14 cellular contexts compared by ENCODE assay signal in genomic region chr5:34609951-34610431, GRCh38. TPM values are rescaled to one million over a fixed set of nuclear protein-coding genes. Genes with fewer than 3 reads are reported as not detected.
DNase-seq lines count a peak whose midpoint lies in the region; ATAC-seq and TF ChIP-seq lines count a peak whose summit lies in the region.
"Had no signal": no experiment of that assay in that cellular context is flagged by ENCODE, and none has a peak within 500 bp of the region (broad histone marks: within the 10 kb centered on the region; RNA-seq: fewer than 3 reads in every experiment).

No MANE protein-coding gene starts in this region.

- peak overlapping the region; percentile 74 for H2BK15ac ChIP-seq in IMR-90 (ENCODE audit: low read depth, low read length)

- peak; percentile 50 for DNase-seq in IMR-90
- DNase-seq in astrocyte of the cerebellum (ENCODE audit: low read depth), result peak; percentile 41
- DNase-seq in kidney glomerular epithelial cell (lab: John Stamatoyannopoulos, UW), result peak; percentile 42
- DNase-seq in upper lobe of right lung, result no peak
- DNase-seq in SHP77 treated with DMSO at 0.1 percent for 48 hours (lab: John Stamatoyannopoulos, UW), result no peak
- no peak for DNase-seq in CD8-positive, alpha-beta T cell
- DNase-seq: activated CD4-positive, alpha-beta T cell treated with anti-CD3 and anti-CD28 coated beads for 1 hour; Caco-2; esophagus squamous epithelium; H7; NCI-H187; NCI-H82; testis had no signal

- H3K4me1 Mint-ChIP-seq in CD8-positive, alpha-beta T cell (ENCODE audit: low read depth), result no peaks in the 10 kb centered on the region

- no peaks in the 10 kb centered on the region for H3K27me3 ChIP-seq in IMR-90 (ENCODE audit: control insufficient read depth, insufficient read depth, low read length)
- H3K27me3 ChIP-seq in upper lobe of right lung, result no peaks in the 10 kb centered on the region
- no peaks in the 10 kb centered on the region for H3K27me3 ChIP-seq in CD8-positive, alpha-beta T cell (ENCODE audit: insufficient read depth, low read length)
- H3K27me3 ChIP-seq: esophagus squamous epithelium, testis had no signal

- H3K4me3 ChIP-seq in IMR-90 (ENCODE audit: insufficient read depth, low read depth, low read length) (no peak overlapping the region), astrocyte of the cerebellum (ENCODE audit: low read depth, low read length) (no peak overlapping the region), upper lobe of right lung (no peak overlapping the region)
- H3K4me3 ChIP-seq in CD8-positive, alpha-beta T cell (ENCODE audit: low read depth, low read length), result no peak overlapping the region
- H3K4me3 ChIP-seq: esophagus squamous epithelium, testis had no signal

- CTCF ChIA-PET in IMR-90 (lab: Yijun Ruan, JAX), result interaction anchor here (1.3 kb wide), 1 partner anchor 42 kb away, joined by 5 read pairs; no protein-coding TSS in a partner anchor
- CTCF ChIA-PET in CD8-positive, alpha-beta T cell (lab: Charles Lee), result no interaction called here

- H3K9ac ChIP-seq in IMR-90 (ENCODE audit: low read depth, low read length), result no peak overlapping the region

- H3K14ac ChIP-seq in IMR-90 (replicated peaks; ENCODE audit: low read depth, low read length), result peak overlapping the region; percentile 93

- no peaks in the 10 kb centered on the region for H4K20me1 ChIP-seq in IMR-90 (ENCODE audit: insufficient read depth, low read length)

- in situ Hi-C loops in IMR-90 (cut with MboI; ENCODE audit: low sequenced_read_pairs), result no loop called here
- in situ Hi-C loops in astrocyte of the cerebellum (cut with HindIII; ENCODE audit: low sequenced_read_pairs), result no loop called here

- intact Hi-C loops in IMR-90 (cut with micrococcal nuclease) (loop anchor here (1.0 to 5.0 kb wide), 2 partner anchors 45 to 88 kb away; no protein-coding TSS in a partner anchor), upper lobe of right lung (cut with DNase I) (no loop called here)
- intact Hi-C loops in CD8-positive, alpha-beta T cell (cut with DNase I, micrococcal nuclease), result no loop called here

- H3K23ac ChIP-seq in IMR-90 (ENCODE audit: low read depth, low read length), result peak overlapping the region; percentile 91; the same call in 1 of the 2 replicates

- WGBS in IMR-90 (ENCODE audit: extremely low coverage in 2 of 2, insufficient read length in 1 of 2), 2 experiments, result 67% methylated on average over 1 of the region's 6 CpGs; no CpG with 5 or more reads in 1 of the 2 experiments

- no peaks in the 10 kb centered on the region for H3K9me3 ChIP-seq in IMR-90 (ENCODE audit: control insufficient read depth, insufficient read depth, low read length)
- H3K9me3 ChIP-seq in upper lobe of right lung, result no peaks in the 10 kb centered on the region
- H3K9me3 ChIP-seq in CD8-positive, alpha-beta T cell (ENCODE audit: low read length), result no peaks in the 10 kb centered on the region
- H3K9me3 ChIP-seq: Caco-2, esophagus squamous epithelium, testis had no signal

- peak overlapping the region; percentile 86 for H4K5ac ChIP-seq in IMR-90 (ENCODE audit: low read depth, low read length)

- no peaks in the 10 kb centered on the region for H3K9me3 Mint-ChIP-seq in CD8-positive, alpha-beta T cell

- peak overlapping the region; percentile 98 for H2BK5ac ChIP-seq in IMR-90 (ENCODE audit: low read depth, low read length, poor library complexity, severe bottlenecking)

- H4K8ac ChIP-seq in IMR-90 (ENCODE audit: low read depth in 2 of 2, low read length in 2 of 2), result peak overlapping the region; percentile 50 to 96

- TF ChIP-seq RAD21 in IMR-90 (IDR thresholded peaks at IDR 0.05; ENCODE audit: low read length), result no peak

- no peaks in the 10 kb centered on the region for H3K36me3 ChIP-seq in IMR-90 (ENCODE audit: control insufficient read depth, insufficient read depth, low read length)
- no peaks in the 10 kb centered on the region for H3K36me3 ChIP-seq in upper lobe of right lung
- no peaks in the 10 kb centered on the region for H3K36me3 ChIP-seq in CD8-positive, alpha-beta T cell (ENCODE audit: insufficient read depth, low read length)
- H3K36me3 ChIP-seq: esophagus squamous epithelium had no signal

- H3K27ac ChIP-seq in IMR-90 (ENCODE audit: insufficient read depth, low read length), result peak overlapping the region; percentile 97
- peak overlapping the region; percentile 28 for H3K27ac ChIP-seq in upper lobe of right lung
- H3K27ac ChIP-seq in CD8-positive, alpha-beta T cell (ENCODE audit: low read depth, low read length), result no peak overlapping the region
- H3K27ac ChIP-seq: testis had no signal

- no TSS peak for BruUV-seq in IMR-90 (replicated peaks; lab: Mats Ljungman, UMichigan)

- POLR2A ChIA-PET in IMR-90 (lab: Charles Lee; ENCODE audit: unreplicated experiment), result no interaction called here
- POLR2A ChIA-PET in CD8-positive, alpha-beta T cell (lab: Charles Lee), result no interaction called here

- peaks cover 13% of the 10 kb centered on the region for H3K9me1 ChIP-seq in IMR-90 (ENCODE audit: insufficient read depth, low read length)

- TF ChIP-seq CTCF in IMR-90 (conservative IDR thresholded peaks at IDR 0.05; ENCODE audit: low read depth, low read length) (no peak), astrocyte of the cerebellum (IDR thresholded peaks at IDR 0.05; ENCODE audit: low read depth, low read length, missing control alignments) (no peak), upper lobe of right lung (IDR thresholded peaks at IDR 0.05) (no peak)
- TF ChIP-seq CTCF in CD8-positive, alpha-beta T cell (IDR thresholded peaks at IDR 0.05), result no peak

- H3K56ac ChIP-seq in IMR-90 (ENCODE audit: extremely low read depth, insufficient read depth, low read length), result peak overlapping the region; percentile 81

- no peak overlapping the region for H3K4me2 ChIP-seq in IMR-90 (ENCODE audit: low read depth, low read length)

- peaks cover 0 to 14% of the 10 kb centered on the region in 2 experiments; a peak in 2 of 4 replicates for H3K79me1 ChIP-seq in IMR-90 (ENCODE audit: low read depth in 1 of 2, low read length in 2 of 2)

- H4K91ac ChIP-seq in IMR-90 (ENCODE audit: insufficient read depth, low read depth, low read length), result peak overlapping the region; percentile 92

- H3K36me3 Mint-ChIP-seq in CD8-positive, alpha-beta T cell, result no peaks in the 10 kb centered on the region

- peaks cover 3% of the 10 kb centered on the region for H3K27me3 Mint-ChIP-seq in CD8-positive, alpha-beta T cell (ENCODE audit: low read depth)

- H3K27ac Mint-ChIP-seq in CD8-positive, alpha-beta T cell, result no peak overlapping the region

- dilution Hi-C loops in IMR-90 (cut with HindIII; ENCODE audit: low sequenced_read_pairs, unreplicated experiment), result no loop called here

- H3K18ac ChIP-seq in IMR-90 (ENCODE audit: low read depth, low read length), result peak overlapping the region; percentile 88

- peak overlapping the region; percentile 60 for H2AFZ ChIP-seq in IMR-90 (replicated peaks; ENCODE audit: low read length, poor library complexity)

- peaks cover 10% of the 10 kb centered on the region for H3K4me1 ChIP-seq in IMR-90 (ENCODE audit: control insufficient read depth, insufficient read depth, low read length)
- H3K4me1 ChIP-seq in upper lobe of right lung, result peaks cover 16% of the 10 kb centered on the region
- H3K4me1 ChIP-seq in CD8-positive, alpha-beta T cell (ENCODE audit: insufficient read depth, low read length), result no peaks in the 10 kb centered on the region
- H3K4me1 ChIP-seq: Caco-2, testis had no signal

- peak overlapping the region; percentile 97 for H2BK20ac ChIP-seq in IMR-90 (ENCODE audit: low read depth, low read length)

- peak overlapping the region; percentile 97 for H3K4ac ChIP-seq in IMR-90 (ENCODE audit: low read depth, low read length)

- peak; percentile 9; the same call in 1 of the 2 replicates for ATAC-seq in IMR-90 (ENCODE audit: low read depth)
- ATAC-seq in upper lobe of right lung, result no peak
- ATAC-seq in HG03196 (IDR thresholded peaks at IDR 0.05; ENCODE audit: unreplicated experiment), result no peak
- ATAC-seq in CD8-positive, alpha-beta T cell, result no peak

- H2AK9ac ChIP-seq in IMR-90 (replicated peaks; ENCODE audit: low read depth, low read length, poor library complexity), result peak overlapping the region; percentile 85

- peak overlapping the region; percentile 87 for H2AK5ac ChIP-seq in IMR-90 (ENCODE audit: low read depth, low read length)

- TF ChIP-seq POLR2A in IMR-90 (IDR thresholded peaks at IDR 0.05; ENCODE audit: low read depth, low read length), result no peak

- H2BK120ac ChIP-seq in IMR-90 (ENCODE audit: low read depth, low read length), result peak overlapping the region; percentile 95

- H3K4me3 Mint-ChIP-seq in CD8-positive, alpha-beta T cell, result no peak overlapping the region

TF ChIP-seq in IMR-90, 13 proteins besides CTCF, POLR2A, EP300 and RAD21:
- no peak for TF ChIP-seq USF2 (IDR thresholded peaks at IDR 0.05; ENCODE audit: low read depth, low read length)
- no peak for TF ChIP-seq MAFK (IDR thresholded peaks at IDR 0.05; ENCODE audit: low read depth, low read length)
- TF ChIP-seq FOS (IDR thresholded peaks at IDR 0.05; ENCODE audit: low read depth, low read length), result no peak
- no peak for TF ChIP-seq MXI1 (IDR thresholded peaks at IDR 0.05; ENCODE audit: borderline replicate concordance, low read depth, low read length)
- TF ChIP-seq RCOR1 (IDR thresholded peaks at IDR 0.05; ENCODE audit: insufficient replicate concordance, low read length), result no peak

RNA-seq across cellular contexts. Expression of gene RAI14, which starts 46.1 kb away (rescaled TPM):
- 267 and 361 TPM in 2 replicates for total RNA-seq in IMR-90 (2012; rRNA removed)
- 191 and 221 TPM in 2 replicates for polyA plus RNA-seq in IMR-90 (2012; rRNA removed)
- polyA plus RNA-seq in IMR-90 (2012; cell fraction: cytosol; rRNA removed), result 68.3 and 80.0 TPM in 2 replicates
- polyA plus RNA-seq in IMR-90 (2012; cell fraction: nucleus; rRNA removed; ENCODE audit: low replicate concordance), result 60.2 and 146 TPM in 2 replicates
- 79.6 TPM for total RNA-seq in upper lobe of right lung
- not detected for total RNA-seq in CD8-positive, alpha-beta T cell

Comparison
In these comparisons a context has a peak if more than half of its experiments do, and no peak if none do; other contexts are left out.
1. DNase-seq: peak in IMR-90 (single experiment), astrocyte of the cerebellum (single experiment) and kidney glomerular epithelial cell (single experiment); none in upper lobe of right lung (single experiment), SHP77 treated with DMSO at 0.1 percent for 48 hours (single experiment) and CD8-positive, alpha-beta T cell (0 of 7).
2. RNA of gene RAI14, which starts 46.1 kb away (total RNA-seq): 267 to 361 TPM in IMR-90 and 79.6 TPM in upper lobe of right lung (single experiment); not detected in CD8-positive, alpha-beta T cell; every median in the first group is over 10 times any median in the second.